8 cellular contexts compared by ENCODE assay signal in the genomic region with DNA sequence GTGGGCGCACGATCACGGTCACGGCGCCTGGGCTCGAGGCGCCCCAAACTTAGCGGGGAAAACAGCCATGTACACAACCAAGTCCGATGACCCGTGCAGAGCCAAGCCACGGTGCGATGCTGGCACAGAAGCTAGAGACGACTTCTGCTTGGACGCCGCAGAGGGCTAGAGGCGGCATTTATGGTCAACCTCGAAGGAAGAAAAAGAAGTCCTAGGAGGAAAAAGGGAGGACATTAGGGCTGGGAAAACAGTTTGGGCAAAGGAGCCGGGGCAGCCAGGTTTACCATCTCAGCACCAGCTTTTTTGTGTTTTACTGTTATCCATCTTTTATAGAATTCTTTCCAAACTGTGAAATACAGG. TPM values are rescaled to one million over a fixed set of nuclear protein-coding genes. Genes with fewer than 3 reads are reported as not detected.
A peak's percentile ranks its signal among the peaks of the same experiment; 100 is the strongest.
DNase-seq lines count a peak whose midpoint lies in the region; ATAC-seq and TF ChIP-seq lines count a peak whose summit lies in the region.

No MANE protein-coding gene starts in this region.

- intact Hi-C loops in gastrocnemius medialis (cut with DNase I; ENCODE audit: low total_unique reads) = loop anchor here (5.0 kb wide), 1 partner anchor 203 kb away; the partner anchor contains the start of gene ASXL2

- H3K4me3 ChIP-seq in GM12865 (ENCODE audit: low read depth, low read length) (peak overlapping the region; percentile 68), SJSA1 (peak overlapping the region; percentile 87), fibroblast of pulmonary artery (replicated peaks; ENCODE audit: low read depth, low read length) (peak overlapping the region; percentile 55), gastrocnemius medialis (peak overlapping the region; percentile 65 to 78 (median 68))

- no peak overlapping the region for H3K27ac ChIP-seq in SJSA1
- H3K27ac ChIP-seq in gastrocnemius medialis = peak overlapping the region; percentile 68 to 77 (median 71)

- DNase-seq in GM12865 (ENCODE audit: low read depth) (no peak), SJSA1 (ENCODE audit: low read depth in 1 of 2, low spot score in 2 of 2) (no peak), fibroblast of pulmonary artery (ENCODE audit: low read depth) (no peak), gastrocnemius medialis (no peak), DMS114 treated with DMSO at 0.1 percent for 48 hours (lab: John Stamatoyannopoulos, UW; ENCODE audit: unreplicated experiment) (no peak), T1000 (lab: John Stamatoyannopoulos, UW) (no peak)

- H3K9me3 ChIP-seq in SJSA1 (replicated peaks) = peaks cover 8% of the 10 kb centered on the region
- H3K9me3 ChIP-seq in gastrocnemius medialis = no peaks in the 10 kb centered on the region

- H3K27me3 ChIP-seq in SJSA1 (replicated peaks) (peaks cover 25% of the 10 kb centered on the region), gastrocnemius medialis (no peaks in the 10 kb centered on the region)

- H3K36me3 ChIP-seq in SJSA1 (peaks cover 2% of the 10 kb centered on the region; the same call in 1 of the 2 replicates), gastrocnemius medialis (no peaks in the 10 kb centered on the region)

- TF ChIP-seq POLR2A in gastrocnemius medialis (IDR thresholded peaks at IDR 0.05) = no peak

- no peak for ATAC-seq in gastrocnemius medialis
- no peak for ATAC-seq in GM19397 (IDR thresholded peaks at IDR 0.05; ENCODE audit: unreplicated experiment)
- no peak for ATAC-seq in HG02588 (IDR thresholded peaks at IDR 0.05; ENCODE audit: unreplicated experiment)

- in situ Hi-C loops in gastrocnemius medialis (cut with MboI; ENCODE audit: low sequenced_read_pairs in 4 of 4) = no loop called here

- TF ChIP-seq CTCF in GM12865 (IDR thresholded peaks at IDR 0.05; ENCODE audit: insufficient read depth, low read depth, low read length, missing control alignments) (no peak), fibroblast of pulmonary artery (IDR thresholded peaks at IDR 0.05; ENCODE audit: low read length, missing control alignments) (no peak), gastrocnemius medialis (IDR thresholded peaks at IDR 0.05 in 4 of 5, conservative IDR thresholded peaks at IDR 0.05 in 1 of 5) (no peak)

- H3K4me1 ChIP-seq in SJSA1 (replicated peaks) (peaks cover 15% of the 10 kb centered on the region), gastrocnemius medialis (peaks cover 5 to 7% of the 10 kb centered on the region in 2 donors)

RNA-seq across cellular contexts. Expression of gene DTNB, which starts 0.6 kb away (rescaled TPM):
- total RNA-seq in SJSA1 (2014; rRNA removed; shearing (Covaris generic)) = 1.0 and 2.6 TPM in 2 replicates
- 1 to 10 TPM; 1.0 to 6.6 (median 4.1) TPM for total RNA-seq in gastrocnemius medialis
